In the genomic region with DNA sequence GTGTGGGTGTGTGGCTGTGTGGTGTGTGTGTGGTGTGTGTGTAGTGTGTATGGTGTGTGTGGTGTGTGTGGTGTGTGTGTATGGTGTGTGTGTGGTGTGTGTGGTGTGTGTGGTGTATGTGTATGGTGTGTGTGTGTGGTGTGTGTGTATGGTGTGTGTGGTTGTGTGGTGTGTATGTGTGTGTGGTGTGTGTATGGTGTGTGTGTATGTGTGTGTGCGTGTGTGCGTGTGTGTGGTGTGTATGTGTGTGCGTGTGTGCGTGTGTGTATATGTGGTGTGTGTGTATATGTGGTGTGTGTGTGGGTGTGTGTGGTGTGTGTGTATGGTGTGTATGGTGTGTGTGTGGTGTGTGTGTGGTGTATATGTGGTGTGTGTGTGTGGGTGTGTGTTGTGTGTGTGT, we compare ENCODE assay signal across 1 cellular context.
A peak's percentile ranks its signal among the peaks of the same experiment; 100 is the strongest.
TF ChIP-seq lines count a peak whose summit lies in the region.

No MANE protein-coding gene starts in this region.

TF ChIP-seq in HepG2, 621 proteins besides CTCF, POLR2A, EP300 and RAD21:
- 0 out of 2 replicates have a peak, but pooled peaks have one; percentile 29 for TF ChIP-seq HNRNPL (IDR thresholded peaks at IDR 0.05; ENCODE audit: low read depth, low read length)
- no peak for TF ChIP-seq ARID2 (CRISPR knock-in tag; IDR thresholded peaks at IDR 0.05; ENCODE audit: borderline replicate concordance)
- TF ChIP-seq, protein P1, sequence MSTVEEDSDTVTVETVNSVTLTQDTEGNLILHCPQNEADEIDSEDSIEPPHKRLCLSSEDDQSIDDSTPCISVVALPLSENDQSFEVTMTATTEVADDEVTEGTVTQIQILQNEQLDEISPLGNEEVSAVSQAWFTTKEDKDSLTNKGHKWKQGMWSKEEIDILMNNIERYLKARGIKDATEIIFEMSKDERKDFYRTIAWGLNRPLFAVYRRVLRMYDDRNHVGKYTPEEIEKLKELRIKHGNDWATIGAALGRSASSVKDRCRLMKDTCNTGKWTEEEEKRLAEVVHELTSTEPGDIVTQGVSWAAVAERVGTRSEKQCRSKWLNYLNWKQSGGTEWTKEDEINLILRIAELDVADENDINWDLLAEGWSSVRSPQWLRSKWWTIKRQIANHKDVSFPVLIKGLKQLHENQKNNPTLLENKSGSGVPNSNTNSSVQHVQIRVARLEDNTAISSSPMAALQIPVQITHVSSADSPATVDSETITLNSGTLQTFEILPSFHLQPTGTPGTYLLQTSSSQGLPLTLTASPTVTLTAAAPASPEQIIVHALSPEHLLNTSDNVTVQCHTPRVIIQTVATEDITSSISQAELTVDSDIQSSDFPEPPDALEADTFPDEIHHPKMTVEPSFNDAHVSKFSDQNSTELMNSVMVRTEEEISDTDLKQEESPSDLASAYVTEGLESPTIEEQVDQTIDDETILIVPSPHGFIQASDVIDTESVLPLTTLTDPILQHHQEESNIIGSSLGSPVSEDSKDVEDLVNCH (CRISPR knock-in tag; IDR thresholded peaks at IDR 0.05), result no peak
- TF ChIP-seq, protein P2, sequence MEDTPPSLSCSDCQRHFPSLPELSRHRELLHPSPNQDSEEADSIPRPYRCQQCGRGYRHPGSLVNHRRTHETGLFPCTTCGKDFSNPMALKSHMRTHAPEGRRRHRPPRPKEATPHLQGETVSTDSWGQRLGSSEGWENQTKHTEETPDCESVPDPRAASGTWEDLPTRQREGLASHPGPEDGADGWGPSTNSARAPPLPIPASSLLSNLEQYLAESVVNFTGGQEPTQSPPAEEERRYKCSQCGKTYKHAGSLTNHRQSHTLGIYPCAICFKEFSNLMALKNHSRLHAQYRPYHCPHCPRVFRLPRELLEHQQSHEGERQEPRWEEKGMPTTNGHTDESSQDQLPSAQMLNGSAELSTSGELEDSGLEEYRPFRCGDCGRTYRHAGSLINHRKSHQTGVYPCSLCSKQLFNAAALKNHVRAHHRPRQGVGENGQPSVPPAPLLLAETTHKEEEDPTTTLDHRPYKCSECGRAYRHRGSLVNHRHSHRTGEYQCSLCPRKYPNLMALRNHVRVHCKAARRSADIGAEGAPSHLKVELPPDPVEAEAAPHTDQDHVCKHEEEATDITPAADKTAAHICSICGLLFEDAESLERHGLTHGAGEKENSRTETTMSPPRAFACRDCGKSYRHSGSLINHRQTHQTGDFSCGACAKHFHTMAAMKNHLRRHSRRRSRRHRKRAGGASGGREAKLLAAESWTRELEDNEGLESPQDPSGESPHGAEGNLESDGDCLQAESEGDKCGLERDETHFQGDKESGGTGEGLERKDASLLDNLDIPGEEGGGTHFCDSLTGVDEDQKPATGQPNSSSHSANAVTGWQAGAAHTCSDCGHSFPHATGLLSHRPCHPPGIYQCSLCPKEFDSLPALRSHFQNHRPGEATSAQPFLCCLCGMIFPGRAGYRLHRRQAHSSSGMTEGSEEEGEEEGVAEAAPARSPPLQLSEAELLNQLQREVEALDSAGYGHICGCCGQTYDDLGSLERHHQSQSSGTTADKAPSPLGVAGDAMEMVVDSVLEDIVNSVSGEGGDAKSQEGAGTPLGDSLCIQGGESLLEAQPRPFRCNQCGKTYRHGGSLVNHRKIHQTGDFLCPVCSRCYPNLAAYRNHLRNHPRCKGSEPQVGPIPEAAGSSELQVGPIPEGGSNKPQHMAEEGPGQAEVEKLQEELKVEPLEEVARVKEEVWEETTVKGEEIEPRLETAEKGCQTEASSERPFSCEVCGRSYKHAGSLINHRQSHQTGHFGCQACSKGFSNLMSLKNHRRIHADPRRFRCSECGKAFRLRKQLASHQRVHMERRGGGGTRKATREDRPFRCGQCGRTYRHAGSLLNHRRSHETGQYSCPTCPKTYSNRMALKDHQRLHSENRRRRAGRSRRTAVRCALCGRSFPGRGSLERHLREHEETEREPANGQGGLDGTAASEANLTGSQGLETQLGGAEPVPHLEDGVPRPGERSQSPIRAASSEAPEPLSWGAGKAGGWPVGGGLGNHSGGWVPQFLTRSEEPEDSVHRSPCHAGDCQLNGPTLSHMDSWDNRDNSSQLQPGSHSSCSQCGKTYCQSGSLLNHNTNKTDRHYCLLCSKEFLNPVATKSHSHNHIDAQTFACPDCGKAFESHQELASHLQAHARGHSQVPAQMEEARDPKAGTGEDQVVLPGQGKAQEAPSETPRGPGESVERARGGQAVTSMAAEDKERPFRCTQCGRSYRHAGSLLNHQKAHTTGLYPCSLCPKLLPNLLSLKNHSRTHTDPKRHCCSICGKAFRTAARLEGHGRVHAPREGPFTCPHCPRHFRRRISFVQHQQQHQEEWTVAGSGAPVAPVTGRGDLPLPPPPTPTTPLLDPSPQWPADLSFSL (CRISPR knock-in tag; IDR thresholded peaks at IDR 0.05), result peak; percentile 91
